Comparison of ENCODE assay signal across 19 cellular contexts in genomic region chr6:139721924-139722323, GRCh38.
"Had no signal": no experiment of that assay in that cellular context is flagged by ENCODE, and none has a peak within 500 bp of the region (broad histone marks: within the 10 kb centered on the region; RNA-seq: fewer than 3 reads in every experiment).

No MANE protein-coding gene starts in this region.

- ATAC-seq: activated CD8-positive, alpha-beta memory T cell treated with anti-CD3 and anti-CD28 coated beads, Interleukin-2, amount 10 ng/mL, durations not matched to agents 7 days and 5 days; activated naive CD4-positive, alpha-beta T cell treated with anti-CD3 and anti-CD28 coated beads, Interleukin-2, amount 50 U/mL, for 72 hours; WTC11 had no signal

- H3K4me3 Mint-ChIP-seq: activated CD4-positive, alpha-beta T cell treated with anti-CD3 and anti-CD28 coated beads, Interleukin-2, amount 10 ng/mL, durations not matched to agents 24 days and 14 days; activated CD8-positive, alpha-beta memory T cell treated with anti-CD3 and anti-CD28 coated beads, Interleukin-2, amount 10 ng/mL, durations not matched to agents 7 days and 5 days; activated T-cell treated with anti-CD3 and anti-CD28 coated beads, Interleukin-2, amount 50 U/mL, for 24 hours; activated T-helper 1 cell treated with anti-CD3 and anti-CD28 coated beads, Interleukin-12 subunit alpha, Interleukin-12 subunit beta, Interleukin-2, Interleukin-4 antibody, amounts not matched to agents 30 ng/mL and 10 ng/mL and 1 ng/mL, durations not matched to agents 14 hours and 24 hours and 36 hours; brain; central memory CD8-positive, alpha-beta T cell; T-helper 1 cell treated with Interleukin-12 subunit alpha and Interleukin-12 subunit beta and Interleukin-4 antibody, amounts not matched to agents 30 μg/mL and 1 μg/mL, for 36 hours; WTC11 had no signal

- H3K27ac Mint-ChIP-seq: activated CD4-positive, alpha-beta T cell treated with anti-CD3 and anti-CD28 coated beads, Interleukin-2, amount 10 ng/mL, durations not matched to agents 24 days and 14 days; activated CD8-positive, alpha-beta memory T cell treated with anti-CD3 and anti-CD28 coated beads, Interleukin-2, amount 10 ng/mL, durations not matched to agents 7 days and 5 days; activated naive CD4-positive, alpha-beta T cell treated with anti-CD3 and anti-CD28 coated beads, Interleukin-2, amount 50 U/mL, for 72 hours; activated T-cell treated with anti-CD3 and anti-CD28 coated beads, Interleukin-2, amount 50 U/mL, for 24 hours; activated T-helper 1 cell treated with anti-CD3 and anti-CD28 coated beads, Interleukin-12 subunit alpha, Interleukin-12 subunit beta, Interleukin-2, Interleukin-4 antibody, amounts not matched to agents 30 ng/mL and 10 ng/mL and 1 ng/mL, durations not matched to agents 14 hours and 24 hours and 36 hours; T-helper 1 cell treated with Interleukin-12 subunit alpha and Interleukin-12 subunit beta and Interleukin-4 antibody, amounts not matched to agents 30 μg/mL and 1 μg/mL, for 36 hours; WTC11 had no signal

- DNase-seq: activated CD4-positive, alpha-beta T cell treated with anti-CD3 and anti-CD28 coated beads for 1 hour; activated CD4-positive, alpha-beta T cell treated with anti-CD3 and anti-CD28 coated beads, Interleukin-2, amount 10 ng/mL, durations not matched to agents 24 days and 14 days; activated CD4-positive, alpha-beta T cell treated with anti-CD3 and anti-CD28 coated beads, Interleukin-2, amount 50 U/mL, for 48 hours; activated CD8-positive, alpha-beta memory T cell treated with anti-CD3 and anti-CD28 coated beads, Interleukin-2, amount 10 ng/mL, durations not matched to agents 7 days and 5 days; activated effector memory CD4-positive, alpha-beta T cell treated with Interleukin-2 at 50 U/mL for 16 hours; activated naive CD4-positive, alpha-beta T cell treated with Interleukin-2 at 50 U/mL for 16 hours; activated T-cell treated with anti-CD3 and anti-CD28 coated beads, Interleukin-2, amount 50 U/mL, for 24 hours; amygdala; MM.1S; NCI-H1105; NCI-H1694 treated with DMSO at 0.1 percent for 48 hours; NCI-H510A treated with DMSO at 0.1 percent for 48 hours; SHP77 had no signal

- H3K9me3 Mint-ChIP-seq: activated CD4-positive, alpha-beta T cell treated with anti-CD3 and anti-CD28 coated beads, Interleukin-2, amount 10 ng/mL, durations not matched to agents 24 days and 14 days; activated T-cell treated with anti-CD3 and anti-CD28 coated beads, Interleukin-2, amount 50 U/mL, for 24 hours; activated T-helper 1 cell treated with anti-CD3 and anti-CD28 coated beads, Interleukin-12 subunit alpha, Interleukin-12 subunit beta, Interleukin-2, Interleukin-4 antibody, amounts not matched to agents 30 ng/mL and 10 ng/mL and 1 ng/mL, durations not matched to agents 14 hours and 24 hours and 36 hours; central memory CD8-positive, alpha-beta T cell; T-helper 1 cell treated with Interleukin-12 subunit alpha and Interleukin-12 subunit beta and Interleukin-4 antibody, amounts not matched to agents 30 μg/mL and 1 μg/mL, for 36 hours had no signal

- H3K36me3 Mint-ChIP-seq: activated CD8-positive, alpha-beta memory T cell treated with anti-CD3 and anti-CD28 coated beads, Interleukin-2, amount 10 ng/mL, durations not matched to agents 7 days and 5 days; activated naive CD4-positive, alpha-beta T cell treated with anti-CD3 and anti-CD28 coated beads, Interleukin-2, amount 50 U/mL, for 72 hours; brain had no signal

- H3K4me1 Mint-ChIP-seq: activated CD4-positive, alpha-beta T cell treated with anti-CD3 and anti-CD28 coated beads, Interleukin-2, amount 10 ng/mL, durations not matched to agents 24 days and 14 days; activated CD8-positive, alpha-beta memory T cell treated with anti-CD3 and anti-CD28 coated beads, Interleukin-2, amount 10 ng/mL, durations not matched to agents 7 days and 5 days; central memory CD8-positive, alpha-beta T cell had no signal

- H3K27me3 Mint-ChIP-seq: activated CD4-positive, alpha-beta T cell treated with anti-CD3 and anti-CD28 coated beads, Interleukin-2, amount 10 ng/mL, durations not matched to agents 24 days and 14 days; brain had no signal
